In genomic region chr2:201532686-201533304, GRCh38 we compare ENCODE assay signal across 1 cellular context.
TF ChIP-seq lines count a peak whose summit lies in the region.

No MANE protein-coding gene starts in this region.

TF ChIP-seq in K562, 482 proteins besides CTCF, POLR2A, EP300 and RAD21 (continued from another document and continues in another):
- no peak for TF ChIP-seq SFPQ (IDR thresholded peaks at IDR 0.05; ENCODE audit: low read depth, low read length)
- no peak for TF ChIP-seq GTF2A2 (tag; IDR thresholded peaks at IDR 0.05)
- TF ChIP-seq ZNF445 (CRISPR knock-in tag; IDR thresholded peaks at IDR 0.05; ENCODE audit: low read depth), result no peak
- TF ChIP-seq CBFA2T3 (IDR thresholded peaks at IDR 0.05), result peak; percentile 71
- TF ChIP-seq CREM (IDR thresholded peaks at IDR 0.05; ENCODE audit: low read depth), result no peak
- no peak for TF ChIP-seq TSC22D4 (tag; IDR thresholded peaks at IDR 0.05)
- TF ChIP-seq THRAP3 (IDR thresholded peaks at IDR 0.05; ENCODE audit: borderline replicate concordance), result no peak
- TF ChIP-seq STAG1 (CRISPR knock-in tag; IDR thresholded peaks at IDR 0.05; ENCODE audit: borderline replicate concordance), result no peak
- TF ChIP-seq, protein P1, sequence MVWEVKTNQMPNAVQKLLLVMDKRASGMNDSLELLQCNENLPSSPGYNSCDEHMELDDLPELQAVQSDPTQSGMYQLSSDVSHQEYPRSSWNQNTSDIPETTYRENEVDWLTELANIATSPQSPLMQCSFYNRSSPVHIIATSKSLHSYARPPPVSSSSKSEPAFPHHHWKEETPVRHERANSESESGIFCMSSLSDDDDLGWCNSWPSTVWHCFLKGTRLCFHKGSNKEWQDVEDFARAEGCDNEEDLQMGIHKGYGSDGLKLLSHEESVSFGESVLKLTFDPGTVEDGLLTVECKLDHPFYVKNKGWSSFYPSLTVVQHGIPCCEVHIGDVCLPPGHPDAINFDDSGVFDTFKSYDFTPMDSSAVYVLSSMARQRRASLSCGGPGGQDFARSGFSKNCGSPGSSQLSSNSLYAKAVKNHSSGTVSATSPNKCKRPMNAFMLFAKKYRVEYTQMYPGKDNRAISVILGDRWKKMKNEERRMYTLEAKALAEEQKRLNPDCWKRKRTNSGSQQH (CRISPR knock-in tag; IDR thresholded peaks at IDR 0.05), result no peak
- no peak for TF ChIP-seq MCM3 (IDR thresholded peaks at IDR 0.05)
- TF ChIP-seq NCOR1 (IDR thresholded peaks at IDR 0.05), result 0 out of 2 replicates have a peak, but pooled peaks have one; percentile 15
- no peak for TF ChIP-seq BMI1 (IDR thresholded peaks at IDR 0.05; ENCODE audit: low read length)
- TF ChIP-seq HMGN3 (IDR thresholded peaks at IDR 0.05; ENCODE audit: borderline replicate concordance, extremely low read depth, insufficient read length, low read depth, low read length), result no peak
- TF ChIP-seq ZNF224 (CRISPR knock-in tag; IDR thresholded peaks at IDR 0.05), result no peak
- TF ChIP-seq FOS (IDR thresholded peaks at IDR 0.05; ENCODE audit: extremely low read depth, insufficient read length), result peak; percentile 28
- TF ChIP-seq, protein P2, sequence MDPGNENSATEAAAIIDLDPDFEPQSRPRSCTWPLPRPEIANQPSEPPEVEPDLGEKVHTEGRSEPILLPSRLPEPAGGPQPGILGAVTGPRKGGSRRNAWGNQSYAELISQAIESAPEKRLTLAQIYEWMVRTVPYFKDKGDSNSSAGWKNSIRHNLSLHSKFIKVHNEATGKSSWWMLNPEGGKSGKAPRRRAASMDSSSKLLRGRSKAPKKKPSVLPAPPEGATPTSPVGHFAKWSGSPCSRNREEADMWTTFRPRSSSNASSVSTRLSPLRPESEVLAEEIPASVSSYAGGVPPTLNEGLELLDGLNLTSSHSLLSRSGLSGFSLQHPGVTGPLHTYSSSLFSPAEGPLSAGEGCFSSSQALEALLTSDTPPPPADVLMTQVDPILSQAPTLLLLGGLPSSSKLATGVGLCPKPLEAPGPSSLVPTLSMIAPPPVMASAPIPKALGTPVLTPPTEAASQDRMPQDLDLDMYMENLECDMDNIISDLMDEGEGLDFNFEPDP (CRISPR knock-in tag; IDR thresholded peaks at IDR 0.05), result no peak
- TF ChIP-seq CBFA2T2 (conservative IDR thresholded peaks at IDR 0.05), result peak; percentile 48
- no peak for TF ChIP-seq ZEB2 (IDR thresholded peaks at IDR 0.05)
- TF ChIP-seq TRIM24 (IDR thresholded peaks at IDR 0.05), result 0 out of 4 replicates have a peak, but pooled peaks of 1 of the 2 experiments have one; percentile 9
- TF ChIP-seq COPS2 (conservative IDR thresholded peaks at IDR 0.05), result no peak
- no peak for TF ChIP-seq ETS2 (tag; IDR thresholded peaks at IDR 0.05; ENCODE audit: borderline replicate concordance, poor library complexity, severe bottlenecking)
- TF ChIP-seq ZNF184 (CRISPR knock-in tag; IDR thresholded peaks at IDR 0.05), result no peak
- TF ChIP-seq TAL1 (IDR thresholded peaks at IDR 0.05), result peak; percentile 31
- no peak for TF ChIP-seq CHD2 (IDR thresholded peaks at IDR 0.05; ENCODE audit: low read depth, low read length)
- peak; percentile 85 for TF ChIP-seq SMARCE1 (IDR thresholded peaks at IDR 0.05)
- TF ChIP-seq ELF1 (tag; IDR thresholded peaks at IDR 0.05), result no peak
- TF ChIP-seq DNMT1 (IDR thresholded peaks at IDR 0.05), result no peak
- TF ChIP-seq, protein P3, sequence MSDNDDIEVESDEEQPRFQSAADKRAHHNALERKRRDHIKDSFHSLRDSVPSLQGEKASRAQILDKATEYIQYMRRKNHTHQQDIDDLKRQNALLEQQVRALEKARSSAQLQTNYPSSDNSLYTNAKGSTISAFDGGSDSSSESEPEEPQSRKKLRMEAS (CRISPR knock-in tag; IDR thresholded peaks at IDR 0.05), result no peak
- no peak for TF ChIP-seq TFE3 (CRISPR knock-in tag; IDR thresholded peaks at IDR 0.05)
- TF ChIP-seq ZNF253 (CRISPR knock-in tag; conservative IDR thresholded peaks at IDR 0.05), result no peak
- no peak for TF ChIP-seq STAT5B (CRISPR knock-in tag; IDR thresholded peaks at IDR 0.05)
- TF ChIP-seq ZNF551 (CRISPR knock-in tag; IDR thresholded peaks at IDR 0.05), result no peak
- TF ChIP-seq SMARCA4 (IDR thresholded peaks at IDR 0.05), result peak; percentile 75; the same call in 1 of the 2 replicates
- TF ChIP-seq XRCC4 (IDR thresholded peaks at IDR 0.05; ENCODE audit: extremely low read depth, insufficient read depth, insufficient read length), result no peak
- peak; percentile 73; the same call in 1 of the 2 replicates for TF ChIP-seq JUN (IDR thresholded peaks at IDR 0.05; ENCODE audit: borderline replicate concordance, low read depth, low read length)
- no peak for TF ChIP-seq JUN (CRISPR knock-in tag; IDR thresholded peaks at IDR 0.05; ENCODE audit: borderline replicate concordance)
- TF ChIP-seq ZBTB11 (CRISPR knock-in tag; IDR thresholded peaks at IDR 0.05), result no peak
- TF ChIP-seq, protein P4, sequence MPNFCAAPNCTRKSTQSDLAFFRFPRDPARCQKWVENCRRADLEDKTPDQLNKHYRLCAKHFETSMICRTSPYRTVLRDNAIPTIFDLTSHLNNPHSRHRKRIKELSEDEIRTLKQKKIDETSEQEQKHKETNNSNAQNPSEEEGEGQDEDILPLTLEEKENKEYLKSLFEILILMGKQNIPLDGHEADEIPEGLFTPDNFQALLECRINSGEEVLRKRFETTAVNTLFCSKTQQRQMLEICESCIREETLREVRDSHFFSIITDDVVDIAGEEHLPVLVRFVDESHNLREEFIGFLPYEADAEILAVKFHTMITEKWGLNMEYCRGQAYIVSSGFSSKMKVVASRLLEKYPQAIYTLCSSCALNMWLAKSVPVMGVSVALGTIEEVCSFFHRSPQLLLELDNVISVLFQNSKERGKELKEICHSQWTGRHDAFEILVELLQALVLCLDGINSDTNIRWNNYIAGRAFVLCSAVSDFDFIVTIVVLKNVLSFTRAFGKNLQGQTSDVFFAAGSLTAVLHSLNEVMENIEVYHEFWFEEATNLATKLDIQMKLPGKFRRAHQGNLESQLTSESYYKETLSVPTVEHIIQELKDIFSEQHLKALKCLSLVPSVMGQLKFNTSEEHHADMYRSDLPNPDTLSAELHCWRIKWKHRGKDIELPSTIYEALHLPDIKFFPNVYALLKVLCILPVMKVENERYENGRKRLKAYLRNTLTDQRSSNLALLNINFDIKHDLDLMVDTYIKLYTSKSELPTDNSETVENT (CRISPR knock-in tag; IDR thresholded peaks at IDR 0.05), result no peak
- TF ChIP-seq ZNF263 (CRISPR knock-in tag; IDR thresholded peaks at IDR 0.05; ENCODE audit: borderline replicate concordance), result no peak
- TF ChIP-seq, protein P5, sequence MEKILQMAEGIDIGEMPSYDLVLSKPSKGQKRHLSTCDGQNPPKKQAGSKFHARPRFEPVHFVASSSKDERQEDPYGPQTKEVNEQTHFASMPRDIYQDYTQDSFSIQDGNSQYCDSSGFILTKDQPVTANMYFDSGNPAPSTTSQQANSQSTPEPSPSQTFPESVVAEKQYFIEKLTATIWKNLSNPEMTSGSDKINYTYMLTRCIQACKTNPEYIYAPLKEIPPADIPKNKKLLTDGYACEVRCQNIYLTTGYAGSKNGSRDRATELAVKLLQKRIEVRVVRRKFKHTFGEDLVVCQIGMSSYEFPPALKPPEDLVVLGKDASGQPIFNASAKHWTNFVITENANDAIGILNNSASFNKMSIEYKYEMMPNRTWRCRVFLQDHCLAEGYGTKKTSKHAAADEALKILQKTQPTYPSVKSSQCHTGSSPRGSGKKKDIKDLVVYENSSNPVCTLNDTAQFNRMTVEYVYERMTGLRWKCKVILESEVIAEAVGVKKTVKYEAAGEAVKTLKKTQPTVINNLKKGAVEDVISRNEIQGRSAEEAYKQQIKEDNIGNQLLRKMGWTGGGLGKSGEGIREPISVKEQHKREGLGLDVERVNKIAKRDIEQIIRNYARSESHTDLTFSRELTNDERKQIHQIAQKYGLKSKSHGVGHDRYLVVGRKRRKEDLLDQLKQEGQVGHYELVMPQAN (IDR thresholded peaks at IDR 0.05; ENCODE audit: borderline replicate concordance), result no peak
- TF ChIP-seq DPF2 (IDR thresholded peaks at IDR 0.05), result peak; percentile 62
- TF ChIP-seq ZNF197 (CRISPR knock-in tag; IDR thresholded peaks at IDR 0.05; ENCODE audit: low read depth), result no peak
- TF ChIP-seq YY1 (IDR thresholded peaks at IDR 0.05; ENCODE audit: borderline replicate concordance in 1 of 3, control insufficient read depth in 1 of 3, extremely low read depth in 1 of 3, insufficient read depth in 3 of 3, insufficient read length in 1 of 3, insufficient replicate concordance in 2 of 3, low read depth in 1 of 3, low read length in 2 of 3), result no peak
- TF ChIP-seq ATF2 (CRISPR knock-in tag; IDR thresholded peaks at IDR 0.05), result no peak
- no peak for TF ChIP-seq RFX7 (CRISPR knock-in tag; IDR thresholded peaks at IDR 0.05)
- TF ChIP-seq ZNF398 (CRISPR knock-in tag; IDR thresholded peaks at IDR 0.05), result no peak
- TF ChIP-seq RBM22 (IDR thresholded peaks at IDR 0.05; ENCODE audit: low read depth, low read length, poor library complexity, severe bottlenecking), result no peak
- no peak for TF ChIP-seq ZNF780A (CRISPR knock-in tag; IDR thresholded peaks at IDR 0.05)
- peak; percentile 20 for TF ChIP-seq RBM25 (IDR thresholded peaks at IDR 0.05; ENCODE audit: low read depth, low read length, severe bottlenecking)
- TF ChIP-seq MEF2A (IDR thresholded peaks at IDR 0.05; ENCODE audit: control insufficient read depth, low read depth, low read length), result no peak
- TF ChIP-seq POLR2H (tag; IDR thresholded peaks at IDR 0.05; ENCODE audit: low read depth), result no peak
